Comparison of ENCODE assay signal across 8 cellular contexts in the genomic region with DNA sequence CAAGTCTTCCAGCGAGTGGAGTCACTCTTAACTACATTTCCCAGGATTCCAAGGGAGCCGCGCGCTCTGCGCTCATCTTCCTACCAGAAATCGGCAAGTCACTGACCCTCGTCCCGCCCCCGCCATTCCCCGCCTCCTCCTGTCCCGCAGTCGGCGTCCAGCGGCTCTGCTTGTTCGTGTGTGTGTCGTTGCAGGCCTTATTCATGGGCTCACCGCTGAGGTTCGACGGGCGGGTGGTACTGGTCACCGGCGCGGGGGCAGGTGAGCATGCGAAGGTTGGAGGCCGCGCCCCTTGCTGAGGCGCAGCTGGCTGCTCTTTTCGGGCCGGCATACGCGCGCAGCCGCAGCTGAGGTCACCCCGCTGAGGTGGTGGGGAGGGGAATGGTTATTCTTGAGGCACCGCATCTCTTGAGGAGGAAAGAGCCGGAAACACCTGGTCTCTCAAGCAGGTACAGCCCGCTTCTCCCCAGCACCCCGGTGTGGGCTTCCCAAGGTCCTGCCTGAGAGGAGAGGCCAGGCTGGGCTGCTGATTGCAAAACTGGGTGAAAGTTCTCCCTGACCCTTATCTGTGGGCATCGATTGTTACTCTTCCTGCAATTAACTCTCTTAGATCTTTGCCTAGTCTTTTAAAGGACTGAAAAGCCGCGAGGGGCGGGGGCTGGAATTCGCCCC. TPM values are rescaled to one million over a fixed set of nuclear protein-coding genes. Genes with fewer than 3 reads are reported as not detected.
DNase-seq lines count a peak whose midpoint lies in the region; ATAC-seq and TF ChIP-seq lines count a peak whose summit lies in the region.

A gene with protein sequence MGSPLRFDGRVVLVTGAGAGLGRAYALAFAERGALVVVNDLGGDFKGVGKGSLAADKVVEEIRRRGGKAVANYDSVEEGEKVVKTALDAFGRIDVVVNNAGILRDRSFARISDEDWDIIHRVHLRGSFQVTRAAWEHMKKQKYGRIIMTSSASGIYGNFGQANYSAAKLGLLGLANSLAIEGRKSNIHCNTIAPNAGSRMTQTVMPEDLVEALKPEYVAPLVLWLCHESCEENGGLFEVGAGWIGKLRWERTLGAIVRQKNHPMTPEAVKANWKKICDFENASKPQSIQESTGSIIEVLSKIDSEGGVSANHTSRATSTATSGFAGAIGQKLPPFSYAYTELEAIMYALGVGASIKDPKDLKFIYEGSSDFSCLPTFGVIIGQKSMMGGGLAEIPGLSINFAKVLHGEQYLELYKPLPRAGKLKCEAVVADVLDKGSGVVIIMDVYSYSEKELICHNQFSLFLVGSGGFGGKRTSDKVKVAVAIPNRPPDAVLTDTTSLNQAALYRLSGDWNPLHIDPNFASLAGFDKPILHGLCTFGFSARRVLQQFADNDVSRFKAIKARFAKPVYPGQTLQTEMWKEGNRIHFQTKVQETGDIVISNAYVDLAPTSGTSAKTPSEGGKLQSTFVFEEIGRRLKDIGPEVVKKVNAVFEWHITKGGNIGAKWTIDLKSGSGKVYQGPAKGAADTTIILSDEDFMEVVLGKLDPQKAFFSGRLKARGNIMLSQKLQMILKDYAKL (plus strand): TSS at position 125 of the 672 bp plus-strand sequence. CDS start 79 bp downstream, at position 204.

- no peaks in the 10 kb centered on the region for H3K27me3 Mint-ChIP-seq in T-helper 2 cell treated with Interferon-gamma antibody and Interleukin-4, amounts not matched to agents 5 μg/mL and 100 μg/mL, for 36 hours (ENCODE audit: low read depth)

- H3K27me3 ChIP-seq in ascending aorta (no peaks in the 10 kb centered on the region), rectal smooth muscle tissue (ENCODE audit: control insufficient read depth, insufficient read depth, low read length) (no peaks in the 10 kb centered on the region), aorta (ENCODE audit: control insufficient read depth in 1 of 2, insufficient read depth in 2 of 2, low read length in 1 of 2) (no peaks in the 10 kb centered on the region)

- TF ChIP-seq CTCF in ascending aorta (IDR thresholded peaks at IDR 0.05), result no peak

- DNase-seq in NCI-H187 (lab: John Stamatoyannopoulos, UW) (peak; percentile 75 to 83), ascending aorta (ENCODE audit: low spot score in 2 of 2) (peak; percentile 54 to 95), hepatic stellate cell (ENCODE audit: low spot score) (peak; percentile 76), aorta (peak; percentile 95 to 96)
- peak; percentile 74 for DNase-seq in T-helper 2 cell treated with Interferon-gamma antibody and Interleukin-4, amounts not matched to agents 5 μg/mL and 100 μg/mL, for 36 hours (ENCODE audit: low spot score)

- no peaks in the 10 kb centered on the region for H3K9me3 ChIP-seq in ascending aorta
- H3K9me3 ChIP-seq in aorta (ENCODE audit: control insufficient read depth, low read length), result no peaks in the 10 kb centered on the region

- H3K36me3 Mint-ChIP-seq in T-helper 2 cell treated with Interferon-gamma antibody and Interleukin-4, amounts not matched to agents 5 μg/mL and 100 μg/mL, for 36 hours (ENCODE audit: low read depth), result peaks cover 9% of the 10 kb centered on the region

- WGBS in aorta, 2 donors, result 0 to 1% methylated on average over 43 of the region's 43 CpGs

- ATAC-seq in GM18499 (IDR thresholded peaks at IDR 0.05; ENCODE audit: insufficient read depth, unreplicated experiment), result peak; percentile 88
- ATAC-seq in HG02938 (IDR thresholded peaks at IDR 0.05; ENCODE audit: unreplicated experiment), result peak; percentile 95
- ATAC-seq in aorta (ENCODE audit: low FRiP score), result peak; percentile 96

- H3K4me1 ChIP-seq in ascending aorta, result peaks cover 0 to 12% of the 10 kb centered on the region in 2 donors
- peaks cover 5% of the 10 kb centered on the region for H3K4me1 ChIP-seq in rectal smooth muscle tissue (ENCODE audit: control insufficient read depth, insufficient read depth, low read length)
- peaks cover 0 to 4% of the 10 kb centered on the region in 2 donors for H3K4me1 ChIP-seq in aorta (ENCODE audit: control insufficient read depth in 1 of 2, insufficient read depth in 2 of 2, low read length in 2 of 2)

- H3K9me3 Mint-ChIP-seq in T-helper 2 cell treated with Interferon-gamma antibody and Interleukin-4, amounts not matched to agents 5 μg/mL and 100 μg/mL, for 36 hours, result no peaks in the 10 kb centered on the region

- H3K9ac ChIP-seq in rectal smooth muscle tissue (ENCODE audit: low read length), result peak within 1 kb of the TSS; percentile 80

- H3K27ac ChIP-seq in ascending aorta (peak within 1 kb of the TSS; percentile 77 to 91), rectal smooth muscle tissue (ENCODE audit: low read depth, low read length) (peak within 1 kb of the TSS; percentile 80), aorta (ENCODE audit: low read depth in 1 of 2, low read length in 2 of 2) (peak within 1 kb of the TSS; percentile 52 to 65)

- H3K4me3 Mint-ChIP-seq in T-helper 2 cell treated with Interferon-gamma antibody and Interleukin-4, amounts not matched to agents 5 μg/mL and 100 μg/mL, for 36 hours, result peak within 1 kb of the TSS; percentile 89

- peaks cover 19% of the 10 kb centered on the region for H3K4me1 Mint-ChIP-seq in T-helper 2 cell treated with Interferon-gamma antibody and Interleukin-4, amounts not matched to agents 5 μg/mL and 100 μg/mL, for 36 hours (ENCODE audit: low read depth)

- H3K36me3 ChIP-seq in ascending aorta (no peaks in the 10 kb centered on the region), rectal smooth muscle tissue (ENCODE audit: control insufficient read depth, insufficient read depth, low read length) (no peaks in the 10 kb centered on the region), aorta (ENCODE audit: control insufficient read depth in 1 of 2, insufficient read depth in 2 of 2, low read length in 1 of 2) (no peaks in the 10 kb centered on the region)

- H3K4me3 ChIP-seq in ascending aorta, result peak within 1 kb of the TSS; percentile 82 to 92
- H3K4me3 ChIP-seq in rectal smooth muscle tissue (ENCODE audit: low read length), result peak within 1 kb of the TSS; percentile 91
- H3K4me3 ChIP-seq in aorta (ENCODE audit: low read length in 2 of 2), result peak within 1 kb of the TSS; percentile 77 to 88

- intact Hi-C loops in ascending aorta (cut with DNase I), result loop anchor here (2.0 kb wide), 1 partner anchor 382 kb away; a partner anchor contains a TSS
- intact Hi-C loops in aorta (cut with DNase I), result no loop called here

- peak within 1 kb of the TSS; percentile 87 for H3K27ac Mint-ChIP-seq in T-helper 2 cell treated with Interferon-gamma antibody and Interleukin-4, amounts not matched to agents 5 μg/mL and 100 μg/mL, for 36 hours

RNA-seq across cellular contexts. Expression of the gene that starts here (rescaled TPM):
- total RNA-seq in ascending aorta, result 65.0 TPM
- 100 to 1,000 TPM; 138 to 157 TPM for total RNA-seq in aorta
- polyA plus RNA-seq in aorta, result 100 to 1,000 TPM; 170 to 172 TPM

Comparison
In these comparisons a context has a peak if more than half of its experiments do, and no peak if none do; other contexts are left out.
1. Peak in every context shown above with its lines: DNase-seq, ATAC-seq, H3K4me3 ChIP-seq and H3K27ac ChIP-seq.